In genomic region chr13:73324842-73325241, GRCh38 we compare ENCODE assay signal across 15 cellular contexts.
"Had no signal": no experiment of that assay in that cellular context is flagged by ENCODE, and none has a peak within 500 bp of the region (broad histone marks: within the 10 kb centered on the region; RNA-seq: fewer than 3 reads in every experiment).

No MANE protein-coding gene starts in this region.

- H3K9me3 ChIP-seq: ascending aorta, esophagus muscularis mucosa, right atrium auricular region, tibial nerve had no signal

- H3K9me3 Mint-ChIP-seq: activated naive CD4-positive, alpha-beta T cell treated with anti-CD3 and anti-CD28 coated beads, Interleukin-2, amount 50 U/mL, for 24 hours; neural crest cell had no signal

- H3K27ac Mint-ChIP-seq: activated naive CD4-positive, alpha-beta T cell treated with anti-CD3 and anti-CD28 coated beads, Interleukin-2, amount 50 U/mL, for 24 hours had no signal

- H3K4me3 ChIP-seq: ascending aorta, esophagus muscularis mucosa, right atrium auricular region, tibial nerve had no signal

- H3K36me3 Mint-ChIP-seq: activated naive CD4-positive, alpha-beta T cell treated with anti-CD3 and anti-CD28 coated beads, Interleukin-2, amount 50 U/mL, for 24 hours had no signal

- H3K4me1 ChIP-seq: ascending aorta, esophagus muscularis mucosa, right atrium auricular region, tibial nerve had no signal

- H3K27me3 ChIP-seq: ascending aorta, esophagus muscularis mucosa, right atrium auricular region, tibial nerve had no signal

- H3K4me1 Mint-ChIP-seq: activated naive CD4-positive, alpha-beta T cell treated with anti-CD3 and anti-CD28 coated beads, Interleukin-2, amount 50 U/mL, for 24 hours; neural crest cell had no signal

- H3K4me3 Mint-ChIP-seq: activated naive CD4-positive, alpha-beta T cell treated with anti-CD3 and anti-CD28 coated beads, Interleukin-2, amount 50 U/mL, for 24 hours; neural crest cell had no signal

- H3K27ac ChIP-seq: ascending aorta, esophagus muscularis mucosa, right atrium auricular region, tibial nerve had no signal

- H3K36me3 ChIP-seq: ascending aorta, esophagus muscularis mucosa, right atrium auricular region, tibial nerve had no signal

- DNase-seq: activated CD4-positive, alpha-beta T cell treated with anti-CD3 and anti-CD28 coated beads for 1 hour; activated CD4-positive, alpha-beta T cell treated with anti-CD3 and anti-CD28 coated beads, Interleukin-2, amount 50 U/mL, for 48 hours; activated gamma-delta T cell; cortex of kidney; islet precursor cell; midbrain; stimulated activated CD4-positive, alpha-beta T cell treated with anti-CD3 and anti-CD28 coated beads, Interleukin-2, amount 100 ng/mL, for 24 hours; stimulated activated naive CD4-positive, alpha-beta T cell treated with Interleukin-2 at 50 U/mL for 16 hours; T-helper 2 cell had no signal
